8 cellular contexts compared by ENCODE assay signal in the genomic region with DNA sequence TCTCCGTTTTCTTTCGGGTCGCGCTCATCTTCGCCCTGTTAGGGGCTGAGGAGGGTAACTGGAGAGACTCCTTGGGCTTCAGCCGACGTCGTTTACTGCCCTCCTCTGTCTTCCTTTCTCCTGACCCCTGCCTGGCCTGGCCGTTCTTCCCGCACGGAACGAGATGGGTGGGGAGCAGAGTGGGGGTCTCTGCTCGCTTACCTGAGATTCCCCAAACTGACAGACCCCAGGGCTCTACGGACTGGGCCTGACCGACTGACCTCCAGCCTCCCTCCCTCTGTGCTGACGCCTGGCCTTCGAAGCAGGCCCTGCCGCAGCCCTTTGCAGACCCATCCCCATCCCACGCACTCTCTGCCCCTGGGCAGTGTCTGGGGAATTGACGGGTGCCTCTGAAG. TPM values are rescaled to one million over a fixed set of nuclear protein-coding genes. Genes with fewer than 3 reads are reported as not detected.
A peak's percentile ranks its signal among the peaks of the same experiment; 100 is the strongest.
DNase-seq lines count a peak whose midpoint lies in the region; ATAC-seq and TF ChIP-seq lines count a peak whose summit lies in the region.

No MANE protein-coding gene starts in this region.

- H3K36me3 ChIP-seq in SK-N-SH (replicated peaks in 1 of 2; ENCODE audit: control insufficient read depth in 1 of 2, insufficient read depth in 2 of 2, low read length in 1 of 2), result peaks cover 14% of the 10 kb centered on the region in 2 experiments

- peak overlapping the region; percentile 97 for H3K4me3 Mint-ChIP-seq in natural killer cell treated with Interleukin-12 subunit alpha and Interleukin-12 subunit beta and Interleukin-15 and Interleukin-18, amount 100 ng/mL, for 72 hours

- H3K4me3 ChIP-seq in SK-N-SH (ENCODE audit: low read depth in 2 of 2, low read length in 1 of 2) (peak overlapping the region; percentile 83 to 99), epithelial cell of esophagus (ENCODE audit: low read length) (peak overlapping the region; percentile 98)

- no peaks in the 10 kb centered on the region; the same call in 1 of the 2 replicates for H4K20me1 ChIP-seq in SK-N-SH (ENCODE audit: insufficient read depth)

- H2AFZ ChIP-seq in SK-N-SH (ENCODE audit: low read depth), result peak overlapping the region; percentile 53

- H3K27me3 ChIP-seq in SK-N-SH (ENCODE audit: insufficient read depth), result no peaks in the 10 kb centered on the region

- DNase-seq in stimulated activated CD4-positive, alpha-beta T cell treated with anti-CD3 and anti-CD28 coated beads, Interleukin-15, amount 100 ng/mL, for 24 hours, result peak; percentile 10
- DNase-seq in stimulated activated CD4-positive, alpha-beta T cell treated with anti-CD3 and anti-CD28 coated beads, Interleukin-2, amount 100 ng/mL, for 24 hours, result no peak
- DNase-seq in SK-N-SH, result peak; percentile 54
- DNase-seq in epithelial cell of esophagus (ENCODE audit: low read depth), result peak; percentile 24
- DNase-seq in natural killer cell treated with Interleukin-12 subunit alpha and Interleukin-12 subunit beta and Interleukin-15 and Interleukin-18, amount 100 ng/mL, for 72 hours (ENCODE audit: low spot score), result no peak
- no peak for DNase-seq in T1000 (lab: John Stamatoyannopoulos, UW)
- no peak for DNase-seq in SHP77 treated with DMSO at 0.1 percent for 48 hours (lab: John Stamatoyannopoulos, UW)
- DNase-seq in COLO829 (ENCODE audit: low spot score), result no peak

- no peak for TF ChIP-seq CTCF in SK-N-SH (IDR thresholded peaks at IDR 0.05)
- TF ChIP-seq CTCF in epithelial cell of esophagus (IDR thresholded peaks at IDR 0.05; ENCODE audit: insufficient read depth, low read depth, low read length, missing control alignments), result no peak

- peak overlapping the region; percentile 92 to 98 for H3K27ac Mint-ChIP-seq in natural killer cell treated with Interleukin-12 subunit alpha and Interleukin-12 subunit beta and Interleukin-15 and Interleukin-18, amount 100 ng/mL, for 72 hours

- peaks cover 0 to 8% of the 10 kb centered on the region in 2 experiments; a peak in 2 of 4 replicates for H3K4me1 ChIP-seq in SK-N-SH (ENCODE audit: control insufficient read depth in 1 of 2, insufficient read depth in 2 of 2, low read depth in 1 of 2, low read length in 1 of 2)

- H3K27me3 Mint-ChIP-seq in natural killer cell treated with Interleukin-12 subunit alpha and Interleukin-12 subunit beta and Interleukin-15 and Interleukin-18, amount 100 ng/mL, for 72 hours, result peaks cover 0 to 8% of the 10 kb centered on the region in 2 donors

- peak overlapping the region; percentile 82 to 87 for H3K27ac ChIP-seq in SK-N-SH (ENCODE audit: low read depth in 2 of 2, low read length in 1 of 2)

- peaks cover 30% of the 10 kb centered on the region for H3K36me3 Mint-ChIP-seq in natural killer cell treated with Interleukin-12 subunit alpha and Interleukin-12 subunit beta and Interleukin-15 and Interleukin-18, amount 100 ng/mL, for 72 hours

- peaks cover 50% of the 10 kb centered on the region for H3K79me2 ChIP-seq in SK-N-SH (ENCODE audit: insufficient read depth)

- no peak for TF ChIP-seq RAD21 in SK-N-SH (IDR thresholded peaks at IDR 0.05; ENCODE audit: low read length)

- ATAC-seq in natural killer cell treated with Interleukin-12 subunit alpha and Interleukin-12 subunit beta and Interleukin-15 and Interleukin-18, amount 100 ng/mL, for 72 hours, result no peak

- peak overlapping the region; percentile 91 for H3K9ac ChIP-seq in SK-N-SH

- H3K4me1 Mint-ChIP-seq in natural killer cell treated with Interleukin-12 subunit alpha and Interleukin-12 subunit beta and Interleukin-15 and Interleukin-18, amount 100 ng/mL, for 72 hours (ENCODE audit: low read depth in 2 of 2), result peaks cover 24 to 25% of the 10 kb centered on the region in 2 donors

- 1% methylated on average over 15 of the region's 20 CpGs for WGBS in SK-N-SH (ENCODE audit: low lambda C conversion rate)

- H3K4me2 ChIP-seq in SK-N-SH, result peak overlapping the region; percentile 76

- H3K9me2 ChIP-seq in SK-N-SH, result no peaks in the 10 kb centered on the region

- POLR2A ChIA-PET in SK-N-SH (lab: Yijun Ruan, JAX), result interaction anchor here (1.0 to 1.7 kb wide), 3 partner anchors 46 to 129 kb away, joined by 3 to 7 read pairs (median 4); partner anchors contain the start of genes CHGA and LGMN

- TF ChIP-seq EP300 in SK-N-SH (IDR thresholded peaks at IDR 0.05; ENCODE audit: borderline replicate concordance in 1 of 2, low read depth in 1 of 2, low read length in 1 of 2), result no peak

- CTCF ChIA-PET in SK-N-SH (lab: Yijun Ruan, JAX), result interaction anchor here (0.5 to 13.4 kb wide), 3 partner anchors 11 to 106 kb away, joined by 3 to 186 read pairs (median 12); no protein-coding TSS in a partner anchor

- peaks cover 5% of the 10 kb centered on the region for H3F3A ChIP-seq in SK-N-SH (replicated peaks; ENCODE audit: insufficient read depth)

- H3K9me3 ChIP-seq in SK-N-SH, result peaks cover 11% of the 10 kb centered on the region; the same call in 1 of the 2 replicates

- peaks cover 3% of the 10 kb centered on the region for H3K9me3 Mint-ChIP-seq in natural killer cell treated with Interleukin-12 subunit alpha and Interleukin-12 subunit beta and Interleukin-15 and Interleukin-18, amount 100 ng/mL, for 72 hours

TF ChIP-seq in SK-N-SH, 30 proteins besides CTCF, POLR2A, EP300 and RAD21:
- TF ChIP-seq JUND (IDR thresholded peaks at IDR 0.05) (no peak), TCF12 (IDR thresholded peaks at IDR 0.05) (no peak), SMC3 (IDR thresholded peaks at IDR 0.05; ENCODE audit: low read depth, low read length) (no peak), CHD2 (IDR thresholded peaks at IDR 0.05; ENCODE audit: low read length, partially characterized antibody) (no peak), NRF1 (IDR thresholded peaks at IDR 0.05; ENCODE audit: low read depth, low read length) (no peak), ELF1 (IDR thresholded peaks at IDR 0.05) (no peak)
- TF ChIP-seq, protein P1, sequence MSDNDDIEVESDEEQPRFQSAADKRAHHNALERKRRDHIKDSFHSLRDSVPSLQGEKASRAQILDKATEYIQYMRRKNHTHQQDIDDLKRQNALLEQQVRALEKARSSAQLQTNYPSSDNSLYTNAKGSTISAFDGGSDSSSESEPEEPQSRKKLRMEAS (IDR thresholded peaks at IDR 0.05; ENCODE audit: low read depth), result no peak

RNA-seq across cellular contexts. Expression of gene GOLGA5, which starts 0.4 kb away (rescaled TPM):
- polyA plus RNA-seq in SK-N-SH (2012; rRNA removed), result 25.6 and 29.1 TPM in 2 replicates
- polyA plus RNA-seq in SK-N-SH (2012; cell fraction: cytosol; rRNA removed), result 38.9 and 48.7 TPM in 2 replicates
- 10.3 and 18.0 TPM in 2 replicates for polyA plus RNA-seq in SK-N-SH (2012; cell fraction: nucleus; rRNA removed)
- total RNA-seq in natural killer cell treated with Interleukin-12 subunit alpha and Interleukin-12 subunit beta and Interleukin-15 and Interleukin-18, amount 100 ng/mL, for 72 hours, result 10 to 100 TPM; 21.0 to 24.2 TPM

RNA-seq across cellular contexts. Expression of gene LGMN, which starts 46.1 kb away (rescaled TPM):
- 76.3 and 86.4 TPM in 2 replicates for polyA plus RNA-seq in SK-N-SH (2012; rRNA removed)
- 52.6 and 71.0 TPM in 2 replicates for polyA plus RNA-seq in SK-N-SH (2012; cell fraction: cytosol; rRNA removed)
- polyA plus RNA-seq in SK-N-SH (2012; cell fraction: nucleus; rRNA removed), result 57.5 and 80.2 TPM in 2 replicates
- total RNA-seq in natural killer cell treated with Interleukin-12 subunit alpha and Interleukin-12 subunit beta and Interleukin-15 and Interleukin-18, amount 100 ng/mL, for 72 hours, result not detected

Comparison
In these comparisons a context has a peak if more than half of its experiments do, and no peak if none do; other contexts are left out.
1. DNase-seq: peak in stimulated activated CD4-positive, alpha-beta T cell treated with anti-CD3 and anti-CD28 coated beads, Interleukin-15, amount 100 ng/mL, for 24 hours (single experiment), SK-N-SH (single experiment) and epithelial cell of esophagus (single experiment); none in stimulated activated CD4-positive, alpha-beta T cell treated with anti-CD3 and anti-CD28 coated beads, Interleukin-2, amount 100 ng/mL, for 24 hours (0 of 2), natural killer cell treated with Interleukin-12 subunit alpha and Interleukin-12 subunit beta and Interleukin-15 and Interleukin-18, amount 100 ng/mL, for 72 hours (single experiment), T1000 (single experiment), SHP77 treated with DMSO at 0.1 percent for 48 hours (single experiment) and COLO829 (single experiment).